ENCODE assay signal across 11 cellular contexts in the genomic region with DNA sequence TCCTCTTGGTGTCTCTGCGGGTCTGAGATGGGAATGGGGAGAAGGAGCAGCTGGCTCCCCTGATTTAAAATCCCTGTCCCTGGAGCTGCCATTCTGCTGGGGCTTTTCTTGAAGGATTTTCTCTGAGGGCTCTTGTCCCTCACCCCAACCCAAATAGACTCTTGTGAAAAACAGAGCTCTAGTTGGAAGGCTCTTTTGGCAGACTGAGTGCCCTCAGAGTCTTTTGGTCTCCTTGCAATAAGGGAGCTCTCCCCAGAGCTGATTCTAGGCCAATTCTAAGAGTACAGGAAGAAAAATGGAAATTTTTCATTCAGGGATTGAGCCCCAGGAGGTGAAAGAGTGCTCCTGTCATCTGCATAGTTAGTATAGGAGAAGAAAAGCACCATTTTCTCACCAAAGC.
"Had no signal": no experiment of that assay in that cellular context is flagged by ENCODE, and none has a peak within 500 bp of the region (broad histone marks: within the 10 kb centered on the region; RNA-seq: fewer than 3 reads in every experiment).

No MANE protein-coding gene starts in this region.

- H3K27ac Mint-ChIP-seq: activated CD4-positive, alpha-beta memory T cell treated with anti-CD3 and anti-CD28 coated beads for 36 hours; endodermal cell; memory B cell had no signal

- H3K9me3 Mint-ChIP-seq: activated CD4-positive, alpha-beta memory T cell treated with anti-CD3 and anti-CD28 coated beads for 36 hours; endodermal cell had no signal

- H3K4me3 ChIP-seq: breast epithelium, tibial artery had no signal

- H3K4me3 Mint-ChIP-seq: activated CD4-positive, alpha-beta memory T cell treated with anti-CD3 and anti-CD28 coated beads for 36 hours; endodermal cell; memory B cell had no signal

- H3K4me1 ChIP-seq: breast epithelium had no signal

- DNase-seq: activated CD4-positive, alpha-beta memory T cell treated with anti-CD3 and anti-CD28 coated beads for 36 hours; activated CD4-positive, CD25-positive, alpha-beta regulatory T cell treated with anti-CD3 and anti-CD28 coated beads, Interleukin-2, amount 50 U/mL, for 72 hours; activated naive CD4-positive, alpha-beta T cell treated with anti-CD3 and anti-CD28 coated beads, Interleukin-2, amount 50 U/mL, for 16 hours; endodermal cell; foreskin fibroblast; stimulated activated CD4-positive, alpha-beta T cell treated with anti-CD3 and anti-CD28 coated beads, Interleukin-4, amount 100 ng/mL, for 1 hour; stimulated activated CD8-positive, alpha-beta memory T cell treated with anti-CD3 and anti-CD28 coated beads, Interleukin-4, amount 100 ng/mL, for 48 hours; tibial artery had no signal

- H3K27me3 Mint-ChIP-seq: activated CD4-positive, alpha-beta memory T cell treated with anti-CD3 and anti-CD28 coated beads for 36 hours had no signal

- H3K27me3 ChIP-seq: breast epithelium, tibial artery had no signal

- H3K36me3 ChIP-seq: breast epithelium, tibial artery had no signal

- H3K36me3 Mint-ChIP-seq: activated CD4-positive, alpha-beta memory T cell treated with anti-CD3 and anti-CD28 coated beads for 36 hours; memory B cell had no signal

- H3K9me3 ChIP-seq: tibial artery had no signal

- ATAC-seq: esophagus mucosa had no signal

- H3K4me1 Mint-ChIP-seq: memory B cell had no signal
